Comparison of ENCODE assay signal across 8 cellular contexts in genomic region chr7:155001756-155002410, GRCh38. TPM values are rescaled to one million over a fixed set of nuclear protein-coding genes. Genes with fewer than 3 reads are reported as not detected.
DNase-seq lines count a peak whose midpoint lies in the region; ATAC-seq and TF ChIP-seq lines count a peak whose summit lies in the region.

No MANE protein-coding gene starts in this region.

- DNase-seq in EH (ENCODE audit: low read depth): peak; percentile 5
- no peak for DNase-seq in activated naive CD8-positive, alpha-beta T cell treated with anti-CD3 and anti-CD28 coated beads, Interleukin-2, amount 10 ng/mL, durations not matched to agents 7 days and 5 days
- DNase-seq in kidney epithelial cell (ENCODE audit: low read depth): no peak
- DNase-seq in thoracic aorta (ENCODE audit: low spot score): no peak
- DNase-seq in NCI-H526 treated with DMSO at 0.1 percent for 48 hours (lab: John Stamatoyannopoulos, UW): no peak
- DNase-seq in D341Med (ENCODE audit: low spot score): no peak

- ATAC-seq in GM19467 (IDR thresholded peaks at IDR 0.05; ENCODE audit: unreplicated experiment) (peak; percentile 7), HG03521 (IDR thresholded peaks at IDR 0.05; ENCODE audit: unreplicated experiment) (peak; percentile 8), thoracic aorta (ENCODE audit: insufficient number of reproducible peaks, low FRiP score, low read depth) (no peak)
- no peak for ATAC-seq in activated naive CD8-positive, alpha-beta T cell treated with anti-CD3 and anti-CD28 coated beads, Interleukin-2, amount 10 ng/mL, durations not matched to agents 7 days and 5 days (ENCODE audit: low read depth)

- peaks cover 12% of the 10 kb centered on the region for H3K4me1 Mint-ChIP-seq in activated naive CD8-positive, alpha-beta T cell treated with anti-CD3 and anti-CD28 coated beads, Interleukin-2, amount 10 ng/mL, durations not matched to agents 7 days and 5 days

- H3K4me3 Mint-ChIP-seq in activated naive CD8-positive, alpha-beta T cell treated with anti-CD3 and anti-CD28 coated beads, Interleukin-2, amount 10 ng/mL, durations not matched to agents 7 days and 5 days: no peak overlapping the region

- peaks cover 8% of the 10 kb centered on the region for H3K36me3 Mint-ChIP-seq in activated naive CD8-positive, alpha-beta T cell treated with anti-CD3 and anti-CD28 coated beads, Interleukin-2, amount 10 ng/mL, durations not matched to agents 7 days and 5 days

- H3K4me1 ChIP-seq in thoracic aorta (ENCODE audit: control insufficient read depth in 1 of 2, low read depth in 2 of 2): peaks cover 11 to 21% of the 10 kb centered on the region in 2 donors

- H3K27me3 Mint-ChIP-seq in activated naive CD8-positive, alpha-beta T cell treated with anti-CD3 and anti-CD28 coated beads, Interleukin-2, amount 10 ng/mL, durations not matched to agents 7 days and 5 days: no peaks in the 10 kb centered on the region

- H3K36me3 ChIP-seq in kidney epithelial cell (ENCODE audit: control insufficient read depth, insufficient read depth, low read length) (no peaks in the 10 kb centered on the region), thoracic aorta (peaks cover 8% of the 10 kb centered on the region)

- POLR2A ChIA-PET in activated naive CD8-positive, alpha-beta T cell treated with anti-CD3 and anti-CD28 coated beads, Interleukin-2, amount 10 ng/mL, durations not matched to agents 7 days and 5 days (lab: Charles Lee): interaction anchor here (1.3 to 1.5 kb wide), 2 partner anchors 10 to 343 kb away, joined by 3 read pairs; no protein-coding TSS in a partner anchor

- H3K27me3 ChIP-seq in kidney epithelial cell (ENCODE audit: control insufficient read depth, insufficient read depth, low read length) (no peaks in the 10 kb centered on the region), thoracic aorta (replicated peaks; ENCODE audit: insufficient read depth) (no peaks in the 10 kb centered on the region)

- no peak overlapping the region for H3K27ac ChIP-seq in thoracic aorta

- H3K9me3 ChIP-seq in thoracic aorta: no peaks in the 10 kb centered on the region

- H3K27ac Mint-ChIP-seq in activated naive CD8-positive, alpha-beta T cell treated with anti-CD3 and anti-CD28 coated beads, Interleukin-2, amount 10 ng/mL, durations not matched to agents 7 days and 5 days: peak overlapping the region; percentile 83

- H3K4me3 ChIP-seq in kidney epithelial cell (ENCODE audit: low read depth, low read length) (peak overlapping the region; percentile 98), thoracic aorta (peak overlapping the region; percentile 91)

- H3K9me3 Mint-ChIP-seq in activated naive CD8-positive, alpha-beta T cell treated with anti-CD3 and anti-CD28 coated beads, Interleukin-2, amount 10 ng/mL, durations not matched to agents 7 days and 5 days: no peaks in the 10 kb centered on the region

- TF ChIP-seq CTCF in kidney epithelial cell (IDR thresholded peaks at IDR 0.05; ENCODE audit: insufficient read depth, low read length, poor library complexity, severe bottlenecking) (no peak), thoracic aorta (IDR thresholded peaks at IDR 0.05) (no peak)

RNA-seq across cellular contexts. Expression of gene PAXIP1, which starts 1.0 kb away (rescaled TPM):
- 10 to 100 TPM; 29.0 to 32.0 TPM for total RNA-seq in activated naive CD8-positive, alpha-beta T cell treated with anti-CD3 and anti-CD28 coated beads, Interleukin-2, amount 10 ng/mL, durations not matched to agents 7 days and 5 days
- 9.4 and 11.2 TPM in 2 replicates for total RNA-seq in kidney epithelial cell
- total RNA-seq in thoracic aorta: 10 to 100 TPM; 12.0 to 13.0 TPM

Comparison
In these comparisons a context has a peak if more than half of its experiments do, and no peak if none do; other contexts are left out.
1. ATAC-seq: peak in GM19467 (single experiment) and HG03521 (single experiment); none in activated naive CD8-positive, alpha-beta T cell treated with anti-CD3 and anti-CD28 coated beads, Interleukin-2, amount 10 ng/mL, durations not matched to agents 7 days and 5 days (single experiment) and thoracic aorta (single experiment).